9 cellular contexts compared by ENCODE assay signal in the genomic region with DNA sequence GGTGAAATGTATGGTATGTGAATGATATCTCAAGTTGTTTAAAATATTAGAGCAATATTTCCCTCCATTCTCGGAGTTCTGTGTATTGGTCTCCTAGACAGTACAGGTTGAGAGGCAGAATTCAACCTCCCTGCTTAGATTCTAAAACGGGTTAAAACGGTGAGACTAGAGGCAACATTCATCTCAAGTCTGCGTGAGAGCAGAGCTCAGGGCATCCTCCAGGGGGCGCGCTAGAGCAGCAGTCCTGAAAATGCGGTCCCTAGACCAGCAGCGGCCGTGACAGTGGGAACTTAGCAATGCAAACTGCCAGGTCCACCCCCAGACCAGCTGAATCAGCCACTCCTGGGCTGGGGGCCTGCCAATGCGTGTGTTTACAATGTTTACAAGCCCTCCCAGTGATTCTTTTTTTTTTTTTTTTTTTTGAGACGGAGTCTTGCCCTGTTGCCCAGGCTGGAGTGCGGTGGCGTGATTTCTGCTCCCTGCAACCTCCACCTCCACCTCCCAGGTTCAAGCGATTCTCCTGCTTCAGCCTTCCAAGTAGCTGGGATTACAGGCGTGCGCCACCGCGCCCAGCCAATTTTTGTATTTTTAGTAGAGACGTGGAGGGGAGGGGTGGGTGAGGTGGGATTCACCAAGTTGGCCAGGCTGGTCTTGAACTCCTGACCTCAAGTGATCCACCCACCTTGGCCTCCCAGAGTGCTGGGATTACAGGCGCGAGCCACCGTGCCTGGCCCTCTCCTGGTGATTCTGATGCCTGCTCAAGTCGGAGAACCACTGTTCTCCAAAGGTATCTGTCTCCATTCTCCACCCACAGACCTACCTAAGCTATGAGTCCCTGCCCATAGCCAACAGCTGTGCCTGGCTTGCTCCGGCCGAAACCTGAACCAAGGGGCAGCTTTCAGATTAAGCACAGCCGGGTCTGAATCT. TPM values are rescaled to one million over a fixed set of nuclear protein-coding genes. Genes with fewer than 3 reads are reported as not detected.
A peak's percentile ranks its signal among the peaks of the same experiment; 100 is the strongest.
DNase-seq lines count a peak whose midpoint lies in the region; ATAC-seq, FAIRE-seq and TF ChIP-seq lines count a peak whose summit lies in the region.
"Had no signal": no experiment of that assay in that cellular context is flagged by ENCODE, and none has a peak within 500 bp of the region (broad histone marks: within the 10 kb centered on the region; RNA-seq: fewer than 3 reads in every experiment).

No MANE protein-coding gene starts in this region.

- no peak overlapping the region for H3K4ac ChIP-seq in H1 (replicated peaks; ENCODE audit: insufficient read length, low read depth, low read length)

- H3K27me3 Mint-ChIP-seq in Caco-2 (ENCODE audit: insufficient read depth, unreplicated experiment), result no peaks in the 10 kb centered on the region
- H3K27me3 Mint-ChIP-seq in activated CD8-positive, alpha-beta memory T cell treated with anti-CD3 and anti-CD28 coated beads, Interleukin-2, amount 10 ng/mL, durations not matched to agents 7 days and 5 days, result peaks cover 15% of the 10 kb centered on the region

- H2BK20ac ChIP-seq in H1 (ENCODE audit: low read length), result no peak overlapping the region

- peak; percentile 97 to 98 for TF ChIP-seq CTCF in Caco-2 (IDR thresholded peaks at IDR 0.05; ENCODE audit: insufficient read depth in 1 of 2, low read depth in 1 of 2, low read length in 1 of 2, severe bottlenecking in 1 of 2, unreplicated experiment in 1 of 2)
- TF ChIP-seq CTCF in H1 (IDR thresholded peaks at IDR 0.05; ENCODE audit: control extremely low read depth in 1 of 3, insufficient read depth in 1 of 3, low read depth in 1 of 3, low read length in 3 of 3), result peak; percentile 92 to 95 (median 95)

- H3K23me2 ChIP-seq in H1 (ENCODE audit: low read depth, low read length), result no peaks in the 10 kb centered on the region

- H3K4me1 ChIP-seq in Caco-2 (peaks cover 3% of the 10 kb centered on the region; the same call in 1 of the 2 replicates), H1 (replicated peaks in 1 of 4; ENCODE audit: control insufficient read depth in 3 of 4, insufficient read depth in 4 of 4, low read length in 3 of 4) (peaks cover 0 to 13% (median 6%) of the 10 kb centered on the region in 4 experiments; a peak in 5 of 7 replicates)

- H3K27ac ChIP-seq in H1 (ENCODE audit: low read depth, low read length), result no peak overlapping the region

- H4K91ac ChIP-seq in H1 (replicated peaks; ENCODE audit: insufficient read length, low read length), result no peak overlapping the region

- TF ChIP-seq EP300 in H1 (IDR thresholded peaks at IDR 0.05; ENCODE audit: borderline replicate concordance in 1 of 2, low read depth in 2 of 2, low read length in 2 of 2), result no peak

- TF ChIP-seq POLR2A in H1 (IDR thresholded peaks at IDR 0.05; ENCODE audit: control extremely low read depth in 1 of 2, low read depth in 2 of 2, low read length in 2 of 2), result no peak

- CTCF ChIA-PET in Caco-2 (lab: Charles Lee) (interaction anchor here (0.6 to 2.2 kb wide), 29 partner anchors 9 to 486 kb away, joined by 3 to 51 read pairs (median 3); a partner anchor contains a TSS), HEK293T (lab: Yijun Ruan, JAX) (interaction anchor here (0.7 to 2.1 kb wide), 15 partner anchors 9 to 107 kb away, joined by 3 to 36 read pairs (median 4); no protein-coding TSS in a partner anchor), H1 (lab: Charles Lee; ENCODE audit: partially characterized antibody) (interaction anchor here (0.6 to 7.8 kb wide), 41 partner anchors 9 to 412 kb away, joined by 3 to 98 read pairs (median 6); a partner anchor contains a TSS)
- CTCF ChIA-PET in activated CD8-positive, alpha-beta memory T cell treated with anti-CD3 and anti-CD28 coated beads, Interleukin-2, amount 10 ng/mL, durations not matched to agents 7 days and 5 days (lab: Charles Lee), result interaction anchor here (0.6 to 4.7 kb wide), 40 partner anchors 9 to 400 kb away, joined by 3 to 76 read pairs (median 4); a partner anchor contains a TSS

- H4K8ac ChIP-seq in H1 (ENCODE audit: extremely low read depth, insufficient read depth, low read length), result no peak overlapping the region; the same call in 1 of the 2 replicates

- intact Hi-C loops in Caco-2 (cut with micrococcal nuclease; ENCODE audit: unreplicated experiment), result loop anchor here (1.0 kb wide), 2 partner anchors 54 to 66 kb away; no protein-coding TSS in a partner anchor

- H2BK15ac ChIP-seq in H1 (ENCODE audit: low read length), result no peak overlapping the region; the same call in 1 of the 2 replicates

- H3K9me3 ChIP-seq in Caco-2 (no peaks in the 10 kb centered on the region), H1 (ENCODE audit: insufficient read depth in 2 of 2, low read depth in 1 of 2, low read length in 1 of 2) (no peaks in the 10 kb centered on the region)

- ATAC-seq in activated CD8-positive, alpha-beta memory T cell treated with anti-CD3 and anti-CD28 coated beads, Interleukin-2, amount 10 ng/mL, durations not matched to agents 7 days and 5 days, result peak; percentile 88
- ATAC-seq in GM21737 (IDR thresholded peaks at IDR 0.05; ENCODE audit: unreplicated experiment), result no peak

- H3K18ac ChIP-seq in H1 (ENCODE audit: extremely low read depth, low read length), result no peak overlapping the region

- POLR2A ChIA-PET in Caco-2 (lab: Charles Lee), result interaction anchor here (0.8 kb wide), 1 partner anchor 53 kb away, joined by 3 read pairs; no protein-coding TSS in a partner anchor
- POLR2A ChIA-PET in HEK293T (lab: Yijun Ruan, JAX), result no interaction called here
- POLR2A ChIA-PET in H1 (lab: Charles Lee; ENCODE audit: partially characterized antibody), result interaction anchor here (1.0 to 1.6 kb wide), 4 partner anchors 11 to 83 kb away, joined by 3 to 6 read pairs (median 4); no protein-coding TSS in a partner anchor

- WGBS in H1 (ENCODE audit: extremely low coverage in 1 of 2, insufficient coverage in 1 of 2, insufficient read length in 1 of 2, insufficient replicate concordance in 2 of 2, low coverage in 1 of 2, low lambda C conversion rate in 2 of 2, missing lambda C conversion rate in 1 of 2), 2 experiments, result 49% methylated on average over 23 of the region's 26 CpGs; no CpG with 5 or more reads in 1 of the 2 experiments

- H3K27me3 ChIP-seq in Caco-2 (replicated peaks; ENCODE audit: control insufficient read depth, insufficient read depth, low read length), result no peaks in the 10 kb centered on the region
- H3K27me3 ChIP-seq in H1 (replicated peaks in 1 of 4; ENCODE audit: control insufficient read depth in 3 of 4, extremely low read depth in 1 of 4, insufficient read depth in 3 of 4, low read length in 3 of 4), result no peaks in the 10 kb centered on the region

- no peak overlapping the region for H2BK12ac ChIP-seq in H1 (ENCODE audit: low read depth, low read length)

- no peaks in the 10 kb centered on the region for H3K9me3 Mint-ChIP-seq in Caco-2 (ENCODE audit: unreplicated experiment)
- no peaks in the 10 kb centered on the region for H3K9me3 Mint-ChIP-seq in activated CD8-positive, alpha-beta memory T cell treated with anti-CD3 and anti-CD28 coated beads, Interleukin-2, amount 10 ng/mL, durations not matched to agents 7 days and 5 days (ENCODE audit: low read depth)
- H3K9me3 Mint-ChIP-seq: T-helper 1 cell treated with Interleukin-12 subunit alpha and Interleukin-12 subunit beta and Interleukin-4 antibody, amounts not matched to agents 30 μg/mL and 1 μg/mL, for 36 hours had no signal

- BruUV-seq in Caco-2 (replicated peaks; lab: Mats Ljungman, UMichigan), result no TSS peak

- H3K4me3 Mint-ChIP-seq in Caco-2 (ENCODE audit: unreplicated experiment), result no peak overlapping the region
- H3K4me3 Mint-ChIP-seq in activated CD8-positive, alpha-beta memory T cell treated with anti-CD3 and anti-CD28 coated beads, Interleukin-2, amount 10 ng/mL, durations not matched to agents 7 days and 5 days, result no peak overlapping the region
- H3K4me3 Mint-ChIP-seq: T-helper 1 cell treated with Interleukin-12 subunit alpha and Interleukin-12 subunit beta and Interleukin-4 antibody, amounts not matched to agents 30 μg/mL and 1 μg/mL, for 36 hours had no signal

- H3K4me3 ChIP-seq in Caco-2 (ENCODE audit: low read depth, low read length) (no peak overlapping the region), H1 (ENCODE audit: extremely low read depth in 1 of 4, insufficient read depth in 2 of 4, low read depth in 3 of 4, low read length in 4 of 4) (no peak overlapping the region)

- peaks cover 0 to 3% of the 10 kb centered on the region in 2 experiments for H4K20me1 ChIP-seq in H1 (replicated peaks in 1 of 2; ENCODE audit: control insufficient read depth in 1 of 2, insufficient read depth in 2 of 2, low read length in 2 of 2)

- H3K4me2 ChIP-seq in H1 (ENCODE audit: insufficient read depth in 1 of 2, low read depth in 2 of 2, low read length in 2 of 2), result no peak overlapping the region

- no peak overlapping the region for H3K27ac Mint-ChIP-seq in Caco-2 (ENCODE audit: unreplicated experiment)
- no peak overlapping the region for H3K27ac Mint-ChIP-seq in activated CD8-positive, alpha-beta memory T cell treated with anti-CD3 and anti-CD28 coated beads, Interleukin-2, amount 10 ng/mL, durations not matched to agents 7 days and 5 days
- H3K27ac Mint-ChIP-seq: T-helper 1 cell treated with Interleukin-12 subunit alpha and Interleukin-12 subunit beta and Interleukin-4 antibody, amounts not matched to agents 30 μg/mL and 1 μg/mL, for 36 hours had no signal

- no peak overlapping the region for H3K14ac ChIP-seq in H1 (ENCODE audit: insufficient read length)

- FAIRE-seq in H1 (lab: Jason Lieb, UNC), result no peak

- H2BK5ac ChIP-seq in H1 (ENCODE audit: low read depth, low read length), result no peak overlapping the region

- H3K36me3 Mint-ChIP-seq in Caco-2 (ENCODE audit: insufficient read depth, unreplicated experiment), result no peaks in the 10 kb centered on the region
- H3K36me3 Mint-ChIP-seq in activated CD8-positive, alpha-beta memory T cell treated with anti-CD3 and anti-CD28 coated beads, Interleukin-2, amount 10 ng/mL, durations not matched to agents 7 days and 5 days, result no peaks in the 10 kb centered on the region

- DNase-seq in Caco-2, result peak; percentile 81 to 89
- peak; percentile 89 for DNase-seq in HEK293T (ENCODE audit: extremely low spot score)
- peak; percentile 65 for DNase-seq in NOMO-1 treated with DMSO at 0.1 percent for 48 hours (lab: John Stamatoyannopoulos, UW; ENCODE audit: unreplicated experiment)
- peak; percentile 86 for DNase-seq in activated CD8-positive, alpha-beta memory T cell treated with anti-CD3 and anti-CD28 coated beads, Interleukin-2, amount 10 ng/mL, durations not matched to agents 7 days and 5 days
- peak; percentile 57 to 96 for DNase-seq in H1 (ENCODE audit: low read depth in 1 of 2, low spot score in 2 of 2)
- DNase-seq in midbrain (lab: John Stamatoyannopoulos, UW), result peak; percentile 66
- DNase-seq in stimulated activated CD8-positive, alpha-beta memory T cell treated with anti-CD3 and anti-CD28 coated beads, Interleukin-4, amount 100 ng/mL, for 48 hours, result peak; percentile 93

- no peak overlapping the region for H2BK120ac ChIP-seq in H1 (replicated peaks; ENCODE audit: low read depth, low read length)

- no peaks in the 10 kb centered on the region for H3K79me1 ChIP-seq in H1 (ENCODE audit: low read depth, low read length)

- H3K56ac ChIP-seq in H1 (replicated peaks; ENCODE audit: insufficient read length, low read depth, low read length), result no peak overlapping the region

- H3K9ac ChIP-seq in H1 (replicated peaks in 1 of 4; ENCODE audit: extremely low read depth in 1 of 4, low read depth in 3 of 4, low read length in 3 of 4), result no peak overlapping the region

- H3K4me1 Mint-ChIP-seq in Caco-2 (ENCODE audit: low read depth, unreplicated experiment), result no peaks in the 10 kb centered on the region
- H3K4me1 Mint-ChIP-seq in activated CD8-positive, alpha-beta memory T cell treated with anti-CD3 and anti-CD28 coated beads, Interleukin-2, amount 10 ng/mL, durations not matched to agents 7 days and 5 days, result peaks cover 8% of the 10 kb centered on the region

- no peak overlapping the region for H2AFZ ChIP-seq in H1 (ENCODE audit: low read length)

- H2AK5ac ChIP-seq in H1 (ENCODE audit: low read depth, low read length), result no peak overlapping the region

- H3K23ac ChIP-seq in H1 (ENCODE audit: insufficient read length), result no peak overlapping the region

- no peaks in the 10 kb centered on the region for H3K79me2 ChIP-seq in H1 (ENCODE audit: control insufficient read depth in 1 of 2, insufficient read depth in 2 of 2, low read length in 2 of 2)

- H3K36me3 ChIP-seq in Caco-2 (ENCODE audit: control insufficient read depth, insufficient read depth, low read length) (no peaks in the 10 kb centered on the region), H1 (ENCODE audit: control insufficient read depth in 2 of 4, insufficient read depth in 4 of 4, low read length in 3 of 4) (no peaks in the 10 kb centered on the region)

- peak; percentile 65 to 76 for TF ChIP-seq RAD21 in H1 (IDR thresholded peaks at IDR 0.05 in 1 of 2, conservative IDR thresholded peaks at IDR 0.05 in 1 of 2; ENCODE audit: low read depth in 2 of 2, low read length in 2 of 2)

- H4K5ac ChIP-seq in H1 (ENCODE audit: insufficient read length, low read depth, low read length), result no peak overlapping the region

RNA-seq across cellular contexts. Expression of a gene that starts 24.2 kb away (rescaled TPM):
- total RNA-seq in Caco-2 (2022), result 67.6 and 70.2 TPM in 2 replicates
- 10 to 100 TPM; 38.5 to 44.9 TPM for total RNA-seq in activated CD8-positive, alpha-beta memory T cell treated with anti-CD3 and anti-CD28 coated beads, Interleukin-2, amount 10 ng/mL, durations not matched to agents 7 days and 5 days
- total RNA-seq in H1 (2021; fragmentation: NEBNext Ultra II Directional; extraction: Animal tissue kit (Norgen Biotek cat#: 25700)), result 33.6 and 35.3 TPM in 2 replicates
- polyA plus RNA-seq in H1 (2011; rRNA removed), result 22.9 and 33.7 TPM in 2 replicates
- polyA plus RNA-seq in H1 (2011; cell fraction: cytosol; rRNA removed), result 25.1 TPM
- polyA plus RNA-seq in H1 (2011; cell fraction: nucleus; rRNA removed), result 34.8 TPM
- polyA plus RNA-seq in H1 (2012, experiment 1 of 2), result 16.3 to 22.6 TPM (median 21.6 TPM) in 4 replicates
- polyA plus RNA-seq in H1 (2012, experiment 2 of 2), result 13.3 TPM
- 14.7 TPM for polyA plus RNA-seq in H1 (2013, experiment 1 of 2)
- polyA plus RNA-seq in H1 (2013, experiment 2 of 2), result 14.9 TPM
- polyA minus RNA-seq in H1 (2011; rRNA and poly(A)+ RNA removed), result 48.3 and 51.7 TPM in 2 replicates
- polyA minus RNA-seq in H1 (2011; cell fraction: cytosol; rRNA and poly(A)+ RNA removed), result 40.4 TPM
- 30.4 TPM for polyA minus RNA-seq in H1 (2011; cell fraction: nucleus; rRNA and poly(A)+ RNA removed)

RNA-seq across cellular contexts. Expression of a gene that starts 27.3 kb away (rescaled TPM):
- total RNA-seq in Caco-2 (2022), result 144 and 147 TPM in 2 replicates
- 100 to 1,000 TPM in 1 of 2 experiments, 10 to 100 TPM in 1; 90.9 to 117 TPM for total RNA-seq in activated CD8-positive, alpha-beta memory T cell treated with anti-CD3 and anti-CD28 coated beads, Interleukin-2, amount 10 ng/mL, durations not matched to agents 7 days and 5 days
- 186 and 195 TPM in 2 replicates for total RNA-seq in H1 (2021; fragmentation: NEBNext Ultra II Directional; extraction: Animal tissue kit (Norgen Biotek cat#: 25700))
- polyA plus RNA-seq in H1 (2011; rRNA removed), result 171 and 224 TPM in 2 replicates
- polyA plus RNA-seq in H1 (2011; cell fraction: cytosol; rRNA removed), result 133 TPM
- polyA plus RNA-seq in H1 (2011; cell fraction: nucleus; rRNA removed), result 270 TPM
- polyA plus RNA-seq in H1 (2012, experiment 1 of 2), result 144 to 168 TPM (median 154 TPM) in 4 replicates
- 26.5 TPM for polyA plus RNA-seq in H1 (2012, experiment 2 of 2)
- polyA plus RNA-seq in H1 (2013, experiment 1 of 2), result 104 TPM
- polyA plus RNA-seq in H1 (2013, experiment 2 of 2), result 99.0 TPM
- 417 and 489 TPM in 2 replicates for polyA minus RNA-seq in H1 (2011; rRNA and poly(A)+ RNA removed)
- polyA minus RNA-seq in H1 (2011; cell fraction: cytosol; rRNA and poly(A)+ RNA removed), result 122 TPM
- 124 TPM for polyA minus RNA-seq in H1 (2011; cell fraction: nucleus; rRNA and poly(A)+ RNA removed)

RNA-seq across cellular contexts. Expression of a gene that starts 54.7 kb away (rescaled TPM):
- total RNA-seq in Caco-2 (2022), result 434 and 461 TPM in 2 replicates
- total RNA-seq in activated CD8-positive, alpha-beta memory T cell treated with anti-CD3 and anti-CD28 coated beads, Interleukin-2, amount 10 ng/mL, durations not matched to agents 7 days and 5 days, result 1,000 to 10,000 TPM; 1,052 to 1,190 TPM
- total RNA-seq in H1 (2021; fragmentation: NEBNext Ultra II Directional; extraction: Animal tissue kit (Norgen Biotek cat#: 25700)), result 183 TPM in 2 replicates
- polyA plus RNA-seq in H1 (2011; rRNA removed), result 59.2 and 89.0 TPM in 2 replicates
- polyA plus RNA-seq in H1 (2011; cell fraction: cytosol; rRNA removed), result 69.0 TPM
- polyA plus RNA-seq in H1 (2011; cell fraction: nucleus; rRNA removed), result 66.9 TPM
- polyA plus RNA-seq in H1 (2012, experiment 1 of 2), result 130 to 155 TPM (median 146 TPM) in 4 replicates
- 218 TPM for polyA plus RNA-seq in H1 (2012, experiment 2 of 2)
- polyA plus RNA-seq in H1 (2013, experiment 1 of 2), result 116 TPM
- 122 TPM for polyA plus RNA-seq in H1 (2013, experiment 2 of 2)
- polyA minus RNA-seq in H1 (2011; rRNA and poly(A)+ RNA removed), result 20.0 and 39.8 TPM in 2 replicates
- 41.8 TPM for polyA minus RNA-seq in H1 (2011; cell fraction: cytosol; rRNA and poly(A)+ RNA removed)
- 27.7 TPM for polyA minus RNA-seq in H1 (2011; cell fraction: nucleus; rRNA and poly(A)+ RNA removed)
